10 cellular contexts compared by ENCODE assay signal in genomic region chr2:106098081-106098480, GRCh38.
DNase-seq lines count a peak whose midpoint lies in the region; ATAC-seq and TF ChIP-seq lines count a peak whose summit lies in the region.
"Had no signal": no experiment of that assay in that cellular context is flagged by ENCODE, and none has a peak within 500 bp of the region (broad histone marks: within the 10 kb centered on the region; RNA-seq: fewer than 3 reads in every experiment).

No MANE protein-coding gene starts in this region.

- H3K4me3 ChIP-seq in NB4 (ENCODE audit: low read depth, low read length) (no peak overlapping the region), neural progenitor cell (no peak overlapping the region), dorsolateral prefrontal cortex (no peak overlapping the region)

- CTCF ChIA-PET in activated CD4-positive, alpha-beta T cell treated with anti-CD3 and anti-CD28 coated beads, Interleukin-2, amount 10 ng/mL, durations not matched to agents 7 days and 5 days (lab: Charles Lee), result interaction anchor here (1.5 to 1.7 kb wide), 3 partner anchors 9 to 457 kb away, joined by 3 to 6 read pairs (median 4); no protein-coding TSS in a partner anchor

- H3K4me1 Mint-ChIP-seq in activated CD4-positive, alpha-beta T cell treated with anti-CD3 and anti-CD28 coated beads, Interleukin-2, amount 10 ng/mL, durations not matched to agents 7 days and 5 days, result peaks cover 55% of the 10 kb centered on the region
- H3K4me1 Mint-ChIP-seq in chondrocyte (ENCODE audit: low read depth) (no peaks in the 10 kb centered on the region), neural progenitor cell (peaks cover 3% of the 10 kb centered on the region)

- TF ChIP-seq POLR2A in NB4 (IDR thresholded peaks at IDR 0.05; ENCODE audit: extremely low read depth, insufficient read length), result no peak

- POLR2A ChIA-PET in activated CD4-positive, alpha-beta T cell treated with anti-CD3 and anti-CD28 coated beads, Interleukin-2, amount 10 ng/mL, durations not matched to agents 7 days and 5 days (lab: Charles Lee), result no interaction called here

- H3K36me3 ChIP-seq in neural progenitor cell, result peaks cover 5% of the 10 kb centered on the region

- H3K36me3 Mint-ChIP-seq in activated CD4-positive, alpha-beta T cell treated with anti-CD3 and anti-CD28 coated beads, Interleukin-2, amount 10 ng/mL, durations not matched to agents 7 days and 5 days (ENCODE audit: low read depth), result peaks cover 56% of the 10 kb centered on the region
- peaks cover 13% of the 10 kb centered on the region for H3K36me3 Mint-ChIP-seq in chondrocyte (ENCODE audit: low read depth)
- peaks cover 38% of the 10 kb centered on the region for H3K36me3 Mint-ChIP-seq in neural progenitor cell

- peak overlapping the region; percentile 57 for H3K27ac Mint-ChIP-seq in activated CD4-positive, alpha-beta T cell treated with anti-CD3 and anti-CD28 coated beads, Interleukin-2, amount 10 ng/mL, durations not matched to agents 7 days and 5 days
- H3K27ac Mint-ChIP-seq in chondrocyte (ENCODE audit: unreplicated experiment) (no peak overlapping the region), neural progenitor cell (no peak overlapping the region)

- no peak for DNase-seq in activated CD4-positive, alpha-beta T cell treated with anti-CD3 and anti-CD28 coated beads, Interleukin-2, amount 10 ng/mL, durations not matched to agents 7 days and 5 days
- DNase-seq in activated CD4-positive, alpha-beta T cell treated with anti-CD3 and anti-CD28 coated beads, Interleukin-2, amount 50 U/mL, for 4 hours, result no peak
- peak; percentile 45 for DNase-seq in NB4 (ENCODE audit: low read depth)
- DNase-seq in chondrocyte (ENCODE audit: low spot score), result no peak
- peak; percentile 27 for DNase-seq in neural progenitor cell (ENCODE audit: low spot score)
- DNase-seq in ureter (ENCODE audit: low spot score), result no peak
- no peak for DNase-seq in dorsolateral prefrontal cortex
- DNase-seq: SW 1271 had no signal

- peaks cover 3% of the 10 kb centered on the region for H3K9me3 Mint-ChIP-seq in activated CD4-positive, alpha-beta T cell treated with anti-CD3 and anti-CD28 coated beads, Interleukin-2, amount 10 ng/mL, durations not matched to agents 7 days and 5 days
- H3K9me3 Mint-ChIP-seq in chondrocyte (ENCODE audit: low read depth), result no peaks in the 10 kb centered on the region
- H3K9me3 Mint-ChIP-seq in neural progenitor cell, result no peaks in the 10 kb centered on the region
- H3K9me3 Mint-ChIP-seq: IgD-negative memory B cell had no signal

- H3K27ac ChIP-seq in neural progenitor cell (no peak overlapping the region), dorsolateral prefrontal cortex (no peak overlapping the region)

- TF ChIP-seq CTCF in NB4 (IDR thresholded peaks at IDR 0.05; ENCODE audit: low read depth, low read length) (peak; percentile 41), chondrocyte (IDR thresholded peaks at IDR 0.05) (peak; percentile 77), neural progenitor cell (IDR thresholded peaks at IDR 0.05) (peak; percentile 46), dorsolateral prefrontal cortex (IDR thresholded peaks at IDR 0.05 in 54 of 56, conservative IDR thresholded peaks at IDR 0.05 in 2 of 56; ENCODE audit: low read depth in 1 of 56, partially characterized antibody in 56 of 56) (peak in 27 of 56 donors; percentile 8 to 51 (median 25))

- no peak for ATAC-seq in HG03378 (IDR thresholded peaks at IDR 0.05; ENCODE audit: unreplicated experiment)

- no peak overlapping the region for H3K9ac ChIP-seq in neural progenitor cell

- no peaks in the 10 kb centered on the region for H3K27me3 ChIP-seq in neural progenitor cell
- no peaks in the 10 kb centered on the region for H3K27me3 ChIP-seq in dorsolateral prefrontal cortex

- H3K4me3 Mint-ChIP-seq in activated CD4-positive, alpha-beta T cell treated with anti-CD3 and anti-CD28 coated beads, Interleukin-2, amount 10 ng/mL, durations not matched to agents 7 days and 5 days, result no peak overlapping the region
- H3K4me3 Mint-ChIP-seq in chondrocyte (ENCODE audit: unreplicated experiment) (no peak overlapping the region), neural progenitor cell (no peak overlapping the region)
- H3K4me3 Mint-ChIP-seq: IgD-negative memory B cell had no signal

- H3K27me3 Mint-ChIP-seq in activated CD4-positive, alpha-beta T cell treated with anti-CD3 and anti-CD28 coated beads, Interleukin-2, amount 10 ng/mL, durations not matched to agents 7 days and 5 days, result no peaks in the 10 kb centered on the region
- H3K27me3 Mint-ChIP-seq in chondrocyte (ENCODE audit: low read depth) (no peaks in the 10 kb centered on the region), neural progenitor cell (ENCODE audit: insufficient read depth, low read depth) (peaks cover 2% of the 10 kb centered on the region)
- H3K27me3 Mint-ChIP-seq: IgD-negative memory B cell had no signal

- H3K4me2 ChIP-seq in neural progenitor cell, result no peak overlapping the region

- H4K20me1 ChIP-seq in neural progenitor cell (ENCODE audit: low read depth), result peaks cover 3% of the 10 kb centered on the region

- no peak overlapping the region for H2AFZ ChIP-seq in neural progenitor cell (replicated peaks)

- peaks cover 3% of the 10 kb centered on the region for H3K4me1 ChIP-seq in neural progenitor cell

- H3K79me2 ChIP-seq in neural progenitor cell (ENCODE audit: low read depth), result no peaks in the 10 kb centered on the region

- H3K9me3 ChIP-seq in neural progenitor cell (ENCODE audit: low read depth), result no peaks in the 10 kb centered on the region

- H3F3A ChIP-seq in neural progenitor cell (ENCODE audit: low read depth), result no peaks in the 10 kb centered on the region

- intact Hi-C loops in dorsolateral prefrontal cortex (cut with DNase I), result loop anchor here in 1 of 2 donors (10.0 kb wide), 1 partner anchor 523 kb away; no protein-coding TSS in a partner anchor

Comparison
In these comparisons a context has a peak if more than half of its experiments do, and no peak if none do; other contexts are left out.
1. DNase-seq: peak in NB4 (single experiment) and neural progenitor cell (single experiment); none in activated CD4-positive, alpha-beta T cell treated with anti-CD3 and anti-CD28 coated beads, Interleukin-2, amount 10 ng/mL, durations not matched to agents 7 days and 5 days (single experiment), activated CD4-positive, alpha-beta T cell treated with anti-CD3 and anti-CD28 coated beads, Interleukin-2, amount 50 U/mL, for 4 hours (0 of 2), chondrocyte (single experiment), ureter (single experiment) and dorsolateral prefrontal cortex (0 of 10).